17 cellular contexts compared by ENCODE assay signal in the genomic region with DNA sequence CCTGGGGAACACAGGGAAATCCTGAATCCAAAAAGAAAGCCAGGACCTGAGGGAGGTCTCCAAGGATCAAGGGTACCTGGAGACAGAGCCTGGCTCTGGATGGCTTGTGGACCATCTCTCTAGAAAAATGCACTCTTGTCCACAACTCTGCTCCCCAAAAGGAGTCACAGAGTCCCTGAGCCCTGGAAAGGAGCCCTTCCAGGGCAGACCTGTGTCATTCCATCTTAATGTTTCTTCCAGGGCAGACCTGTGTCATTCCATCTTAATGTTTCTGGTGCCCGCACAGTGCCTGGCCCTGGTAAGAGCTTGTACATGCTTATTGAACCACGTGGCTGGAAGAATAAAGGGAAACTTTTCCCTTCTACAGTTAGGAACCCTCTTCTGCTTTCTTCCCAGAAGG. TPM values are rescaled to one million over a fixed set of nuclear protein-coding genes. Genes with fewer than 3 reads are reported as not detected.
DNase-seq lines count a peak whose midpoint lies in the region; ATAC-seq and TF ChIP-seq lines count a peak whose summit lies in the region.
"Had no signal": no experiment of that assay in that cellular context is flagged by ENCODE, and none has a peak within 500 bp of the region (broad histone marks: within the 10 kb centered on the region; RNA-seq: fewer than 3 reads in every experiment).

No MANE protein-coding gene starts in this region.

- TF ChIP-seq POLR2A in esophagus muscularis mucosa (IDR thresholded peaks at IDR 0.05; ENCODE audit: low read depth), result no peak
- TF ChIP-seq POLR2A in spleen (IDR thresholded peaks at IDR 0.05), result no peak
- no peak for TF ChIP-seq POLR2A in vagina (IDR thresholded peaks at IDR 0.05)

- CTCF ChIA-PET in activated CD8-positive, alpha-beta memory T cell treated with anti-CD3 and anti-CD28 coated beads, Interleukin-2, amount 10 ng/mL, durations not matched to agents 7 days and 5 days (lab: Charles Lee), result no interaction called here

- POLR2A ChIA-PET in naive thymus-derived CD8-positive, alpha-beta T cell (lab: Charles Lee), result no interaction called here

- H3K9me3 ChIP-seq in esophagus muscularis mucosa (no peaks in the 10 kb centered on the region), spleen (no peaks in the 10 kb centered on the region), vagina (no peaks in the 10 kb centered on the region)
- H3K9me3 ChIP-seq: BLaER1, HAP-1 had no signal

- H3K27me3 Mint-ChIP-seq in activated CD8-positive, alpha-beta memory T cell treated with anti-CD3 and anti-CD28 coated beads, Interleukin-2, amount 10 ng/mL, durations not matched to agents 7 days and 5 days, result peaks cover 11% of the 10 kb centered on the region
- H3K27me3 Mint-ChIP-seq in naive thymus-derived CD8-positive, alpha-beta T cell, result peaks cover 0 to 14% (median 0%) of the 10 kb centered on the region in 5 donors
- H3K27me3 Mint-ChIP-seq: CD8-positive, alpha-beta memory T cell had no signal

- H3K36me3 Mint-ChIP-seq in activated CD8-positive, alpha-beta memory T cell treated with anti-CD3 and anti-CD28 coated beads, Interleukin-2, amount 10 ng/mL, durations not matched to agents 7 days and 5 days, result no peaks in the 10 kb centered on the region
- H3K36me3 Mint-ChIP-seq in naive thymus-derived CD8-positive, alpha-beta T cell, result no peaks in the 10 kb centered on the region
- H3K36me3 Mint-ChIP-seq: CD8-positive, alpha-beta memory T cell had no signal

- no peak overlapping the region for H3K27ac ChIP-seq in esophagus muscularis mucosa (replicated peaks in 1 of 4)
- peak overlapping the region in 1 of 8 donors; percentile 75 for H3K27ac ChIP-seq in spleen
- H3K27ac ChIP-seq in vagina, result no peak overlapping the region
- H3K27ac ChIP-seq: BLaER1 had no signal

- WGBS in esophagus muscularis mucosa, result 100% methylated on average over 2 of the region's 2 CpGs
- 69 to 85% (median 81%) methylated on average over 2 of the region's 2 CpGs for WGBS in spleen, 5 donors

- intact Hi-C loops in esophagus muscularis mucosa (cut with DNase I) (no loop called here), spleen (cut with DNase I; ENCODE audit: low total_unique reads) (no loop called here), vagina (cut with DNase I) (no loop called here)

- peak; percentile 23 for DNase-seq in activated CD8-positive, alpha-beta memory T cell treated with anti-CD3 and anti-CD28 coated beads, Interleukin-2, amount 10 ng/mL, durations not matched to agents 7 days and 5 days
- no peak for DNase-seq in activated CD8-positive, alpha-beta memory T cell treated with anti-CD3 and anti-CD28 coated beads, Interleukin-2, amount 50 U/mL, for 4 hours
- DNase-seq in esophagus muscularis mucosa (ENCODE audit: extremely low spot score) (peak; percentile 53), spleen (peak; percentile 31), vagina (ENCODE audit: extremely low spot score in 2 of 2) (peak; percentile 5 to 55), dedifferentiated amniotic fluid mesenchymal stem cell (ENCODE audit: extremely low spot score) (no peak)
- DNase-seq in naive thymus-derived CD8-positive, alpha-beta T cell, result no peak
- DNase-seq: 8988T; AML-193; CD8-positive, alpha-beta memory T cell; DMS 273 treated with DMSO at 0.1 percent for 48 hours; DMS79 had no signal

- no peaks in the 10 kb centered on the region for H3K9me3 Mint-ChIP-seq in activated CD8-positive, alpha-beta memory T cell treated with anti-CD3 and anti-CD28 coated beads, Interleukin-2, amount 10 ng/mL, durations not matched to agents 7 days and 5 days (ENCODE audit: low read depth)
- H3K9me3 Mint-ChIP-seq in naive thymus-derived CD8-positive, alpha-beta T cell, result no peaks in the 10 kb centered on the region
- H3K9me3 Mint-ChIP-seq: CD8-positive, alpha-beta memory T cell had no signal

- ATAC-seq in activated CD8-positive, alpha-beta memory T cell treated with anti-CD3 and anti-CD28 coated beads, Interleukin-2, amount 10 ng/mL, durations not matched to agents 7 days and 5 days, result no peak
- no peak for ATAC-seq in naive thymus-derived CD8-positive, alpha-beta T cell
- ATAC-seq: GM12878 had no signal

- TF ChIP-seq CTCF in esophagus muscularis mucosa (IDR thresholded peaks at IDR 0.05) (no peak), spleen (IDR thresholded peaks at IDR 0.05 in 8 of 11, conservative IDR thresholded peaks at IDR 0.05 in 3 of 11) (no peak), vagina (IDR thresholded peaks at IDR 0.05) (no peak)

- no peaks in the 10 kb centered on the region for H3K36me3 ChIP-seq in esophagus muscularis mucosa
- no peaks in the 10 kb centered on the region for H3K36me3 ChIP-seq in spleen
- no peaks in the 10 kb centered on the region for H3K36me3 ChIP-seq in vagina
- H3K36me3 ChIP-seq: BLaER1, HAP-1 had no signal

- H3K27me3 ChIP-seq in esophagus muscularis mucosa (no peaks in the 10 kb centered on the region), spleen (replicated peaks in 1 of 7) (no peaks in the 10 kb centered on the region), vagina (no peaks in the 10 kb centered on the region)
- H3K27me3 ChIP-seq: BLaER1 had no signal

- H3K4me1 Mint-ChIP-seq in activated CD8-positive, alpha-beta memory T cell treated with anti-CD3 and anti-CD28 coated beads, Interleukin-2, amount 10 ng/mL, durations not matched to agents 7 days and 5 days, result no peaks in the 10 kb centered on the region
- peaks cover 0 to 1% (median 0%) of the 10 kb centered on the region in 4 donors for H3K4me1 Mint-ChIP-seq in naive thymus-derived CD8-positive, alpha-beta T cell
- H3K4me1 Mint-ChIP-seq: CD8-positive, alpha-beta memory T cell had no signal

- H3K4me3 ChIP-seq in esophagus muscularis mucosa (no peak overlapping the region), spleen (no peak overlapping the region), vagina (no peak overlapping the region)
- H3K4me3 ChIP-seq: BLaER1, GM12878, HAP-1 had no signal

- TF ChIP-seq EP300 in esophagus muscularis mucosa (IDR thresholded peaks at IDR 0.05), result no peak

- no peak overlapping the region for H3K27ac Mint-ChIP-seq in activated CD8-positive, alpha-beta memory T cell treated with anti-CD3 and anti-CD28 coated beads, Interleukin-2, amount 10 ng/mL, durations not matched to agents 7 days and 5 days
- no peak overlapping the region for H3K27ac Mint-ChIP-seq in naive thymus-derived CD8-positive, alpha-beta T cell
- H3K27ac Mint-ChIP-seq: CD8-positive, alpha-beta memory T cell had no signal

- no peak overlapping the region for H3K4me3 Mint-ChIP-seq in activated CD8-positive, alpha-beta memory T cell treated with anti-CD3 and anti-CD28 coated beads, Interleukin-2, amount 10 ng/mL, durations not matched to agents 7 days and 5 days
- no peak overlapping the region for H3K4me3 Mint-ChIP-seq in naive thymus-derived CD8-positive, alpha-beta T cell
- H3K4me3 Mint-ChIP-seq: CD8-positive, alpha-beta memory T cell had no signal

- peaks cover 3 to 17% (median 10%) of the 10 kb centered on the region in 4 donors for H3K4me1 ChIP-seq in esophagus muscularis mucosa
- H3K4me1 ChIP-seq in spleen, result peaks cover 5 to 54% (median 29%) of the 10 kb centered on the region in 6 donors
- peaks cover 8% of the 10 kb centered on the region for H3K4me1 ChIP-seq in vagina
- H3K4me1 ChIP-seq: BLaER1, HAP-1 had no signal

RNA-seq across cellular contexts. Expression of gene SLCO2A1, which starts 35.5 kb away (rescaled TPM):
- total RNA-seq in activated CD8-positive, alpha-beta memory T cell treated with anti-CD3 and anti-CD28 coated beads, Interleukin-2, amount 10 ng/mL, durations not matched to agents 7 days and 5 days, result not detected
- total RNA-seq in esophagus muscularis mucosa (10 to 100 TPM in 3 of 4 donors, 1 to 10 TPM in 1; 8.3 to 17.6 (median 13.8) TPM), spleen (100 to 1,000 TPM in 1 of 7 donors, 10 to 100 TPM in 6; 18.2 to 118 (median 46.4) TPM), vagina (40.3 TPM)
- polyA plus RNA-seq in spleen, result 1 to 10 TPM; 4.8 to 6.7 (median 5.4) TPM
- total RNA-seq in naive thymus-derived CD8-positive, alpha-beta T cell, result not detected
- polyA plus RNA-seq in naive thymus-derived CD8-positive, alpha-beta T cell, result not detected
- total RNA-seq: CD8-positive, alpha-beta memory T cell; G401; HepG2 had no signal
- polyA plus RNA-seq: CD8-positive, alpha-beta memory T cell; GM12878 had no signal

Comparison
In these comparisons a context has a peak if more than half of its experiments do, and no peak if none do; other contexts are left out.
1. DNase-seq: peak in activated CD8-positive, alpha-beta memory T cell treated with anti-CD3 and anti-CD28 coated beads, Interleukin-2, amount 10 ng/mL, durations not matched to agents 7 days and 5 days (single experiment), esophagus muscularis mucosa (single experiment), spleen (single experiment) and vagina (2 of 2); none in activated CD8-positive, alpha-beta memory T cell treated with anti-CD3 and anti-CD28 coated beads, Interleukin-2, amount 50 U/mL, for 4 hours (single experiment), naive thymus-derived CD8-positive, alpha-beta T cell (0 of 10) and dedifferentiated amniotic fluid mesenchymal stem cell (single experiment).
2. RNA of gene SLCO2A1, which starts 35.5 kb away (total RNA-seq): 18.2 to 118 TPM in spleen, 40.3 TPM in vagina (single experiment) and 8.3 to 17.6 TPM in esophagus muscularis mucosa; not detected in activated CD8-positive, alpha-beta memory T cell treated with anti-CD3 and anti-CD28 coated beads, Interleukin-2, amount 10 ng/mL, durations not matched to agents 7 days and 5 days and not detected in naive thymus-derived CD8-positive, alpha-beta T cell; every median in the first group is over 4 times any median in the second.